Comparison of ENCODE assay signal across 23 cellular contexts in genomic region chr19:17286263-17286662, GRCh38.
"Had no signal": no experiment of that assay in that cellular context is flagged by ENCODE, and none has a peak within 500 bp of the region (broad histone marks: within the 10 kb centered on the region; RNA-seq: fewer than 3 reads in every experiment).

No MANE protein-coding gene starts in this region.

- H3K9me3 ChIP-seq: colonic mucosa, esophagus squamous epithelium, gastrocnemius medialis, heart right ventricle, left lung, lower lobe of right lung had no signal

- H3K27ac ChIP-seq: colonic mucosa, epithelial cell of prostate, esophagus squamous epithelium, gastrocnemius medialis, heart right ventricle, left lung, lower lobe of right lung had no signal

- ATAC-seq: effector memory CD8-positive, alpha-beta T cell; esophagus mucosa; gastrocnemius medialis; heart right ventricle; left cardiac atrium; left lung; left ventricle myocardium superior; lower lobe of right lung had no signal

- H3K4me3 ChIP-seq: colonic mucosa, esophagus squamous epithelium, gastrocnemius medialis, heart right ventricle, left lung, lower lobe of right lung had no signal

- H3K36me3 ChIP-seq: colonic mucosa, esophagus squamous epithelium, gastrocnemius medialis, heart right ventricle, left lung, lower lobe of right lung had no signal

- DNase-seq: colonic mucosa; cortex of kidney; effector CD8-positive, alpha-beta T cell; effector memory CD8-positive, alpha-beta T cell; endodermal cell; erythroblast; esophagus squamous epithelium; foreskin fibroblast; foreskin melanocyte; gastrocnemius medialis; glutamatergic neuron; head of caudate nucleus; heart right ventricle; hippocampal formation; kidney; left cardiac atrium; left lung; left ventricle myocardium superior; lower lobe of right lung; mesendoderm; midbrain had no signal
